1 cellular context compared by ENCODE assay signal in genomic region chr11:62428871-62429601, GRCh38.
A peak's percentile ranks its signal among the peaks of the same experiment; 100 is the strongest.
TF ChIP-seq lines count a peak whose summit lies in the region.

No MANE protein-coding gene starts in this region.

TF ChIP-seq in SK-N-SH, 30 proteins besides CTCF, POLR2A, EP300 and RAD21 (continued from another document):
- TF ChIP-seq PBX3 (IDR thresholded peaks at IDR 0.05) (peak; percentile 91), TEAD4 (IDR thresholded peaks at IDR 0.05; ENCODE audit: borderline replicate concordance, insufficient read depth) (peak; percentile 73; the same call in 1 of the 2 replicates), FOXJ3 (CRISPR knock-in tag; IDR thresholded peaks at IDR 0.05) (no peak), RCOR1 (IDR thresholded peaks at IDR 0.05; ENCODE audit: low read length) (0 out of 2 replicates have a peak, but pooled peaks have one; percentile 39), MEF2A (IDR thresholded peaks at IDR 0.05; ENCODE audit: borderline replicate concordance, low read depth) (peak; percentile 10; the same call in 1 of the 2 replicates), RFX5 (IDR thresholded peaks at IDR 0.05; ENCODE audit: low read length) (no peak), YY1 (IDR thresholded peaks at IDR 0.05; ENCODE audit: low read depth) (no peak), EZH2phosphoT487 (IDR thresholded peaks at IDR 0.05; ENCODE audit: borderline replicate concordance, low read depth) (no peak)
